ENCODE assay signal across 13 cellular contexts in the genomic region with DNA sequence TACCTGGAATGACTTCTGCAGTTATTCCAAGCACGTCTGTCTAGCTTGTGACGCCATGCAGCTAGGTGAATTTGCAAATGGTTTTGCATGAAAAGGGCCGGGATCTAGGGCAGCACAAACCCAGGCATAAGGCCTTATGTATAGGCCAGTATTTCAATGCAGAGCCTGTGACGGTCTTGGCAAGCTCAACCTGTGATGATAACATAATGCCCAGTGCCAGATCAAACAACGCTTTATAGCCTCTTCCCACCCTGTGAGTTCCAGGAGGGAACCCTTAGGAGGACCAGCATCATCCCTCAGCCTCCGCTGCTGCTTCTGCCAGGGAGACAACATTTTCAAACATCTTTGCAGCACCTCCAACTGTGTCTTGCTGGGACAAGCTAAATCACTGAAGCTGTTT.
A peak's percentile ranks its signal among the peaks of the same experiment; 100 is the strongest.
DNase-seq lines count a peak whose midpoint lies in the region; ATAC-seq and TF ChIP-seq lines count a peak whose summit lies in the region.
"Had no signal": no experiment of that assay in that cellular context is flagged by ENCODE, and none has a peak within 500 bp of the region (broad histone marks: within the 10 kb centered on the region; RNA-seq: fewer than 3 reads in every experiment).

No MANE protein-coding gene starts in this region.

- H3K9me3 ChIP-seq in colonic mucosa = no peaks in the 10 kb centered on the region
- H3K9me3 ChIP-seq: BLaER1 treated with 17β-estradiol and CSF1 and Interleukin-3, amounts not matched to agents 10 nM and 100 nM had no signal

- DNase-seq in LNCaP clone FGC (ENCODE audit: low read depth) (peak; percentile 14), NCI-H526 treated with DMSO at 0.1 percent for 48 hours (lab: John Stamatoyannopoulos, UW) (peak; percentile 5), colonic mucosa (peak; percentile 18), dermis blood vessel endothelial cell (no peak), EL (no peak)
- DNase-seq: Calu3; CD8-positive, alpha-beta T cell; DMS79 treated with DMSO at 0.1 percent for 48 hours; HCEC 1CT; IMR-90 had no signal

- no peak overlapping the region for H3K4me3 ChIP-seq in LNCaP clone FGC (ENCODE audit: low read depth, low read length)
- H3K4me3 ChIP-seq in colonic mucosa = no peak overlapping the region
- H3K4me3 ChIP-seq: BLaER1 treated with 17β-estradiol and CSF1 and Interleukin-3, amounts not matched to agents 10 nM and 100 nM; GM12878 had no signal

- no peak overlapping the region for H3K9ac ChIP-seq in colonic mucosa (ENCODE audit: low read depth in 2 of 2, low read length in 2 of 2)
- H3K9ac ChIP-seq: BLaER1 treated with 17β-estradiol and CSF1 and Interleukin-3, amounts not matched to agents 10 nM and 100 nM had no signal

- no peaks in the 10 kb centered on the region for H3K27me3 ChIP-seq in colonic mucosa
- H3K27me3 ChIP-seq: BLaER1 treated with 17β-estradiol and CSF1 and Interleukin-3, amounts not matched to agents 10 nM and 100 nM had no signal

- no peak overlapping the region for H3K27ac ChIP-seq in colonic mucosa
- H3K27ac ChIP-seq: BLaER1 treated with 17β-estradiol and CSF1 and Interleukin-3, amounts not matched to agents 10 nM and 100 nM had no signal

- no peaks in the 10 kb centered on the region for H3K4me1 ChIP-seq in colonic mucosa
- H3K4me1 ChIP-seq: BLaER1 treated with 17β-estradiol and CSF1 and Interleukin-3, amounts not matched to agents 10 nM and 100 nM had no signal

- no peak for ATAC-seq in HG02588 (IDR thresholded peaks at IDR 0.05; ENCODE audit: unreplicated experiment)
- ATAC-seq: CD8-positive, alpha-beta T cell; GM12878 had no signal

- TF ChIP-seq CTCF in LNCaP clone FGC (IDR thresholded peaks at IDR 0.05; ENCODE audit: control insufficient read depth, extremely low read depth, insufficient read depth) (no peak), colonic mucosa (IDR thresholded peaks at IDR 0.05) (no peak)

- intact Hi-C loops in colonic mucosa (cut with DNase I) = no loop called here

- H3K36me3 ChIP-seq in colonic mucosa = no peaks in the 10 kb centered on the region
- H3K36me3 ChIP-seq: BLaER1 treated with 17β-estradiol and CSF1 and Interleukin-3, amounts not matched to agents 10 nM and 100 nM had no signal

Comparison
In these comparisons a context has a peak if more than half of its experiments do, and no peak if none do; other contexts are left out.
1. DNase-seq: peak in LNCaP clone FGC (single experiment), NCI-H526 treated with DMSO at 0.1 percent for 48 hours (single experiment) and colonic mucosa (single experiment); none in dermis blood vessel endothelial cell (single experiment) and EL (single experiment).